Comparison of ENCODE assay signal across 23 cellular contexts in the genomic region with DNA sequence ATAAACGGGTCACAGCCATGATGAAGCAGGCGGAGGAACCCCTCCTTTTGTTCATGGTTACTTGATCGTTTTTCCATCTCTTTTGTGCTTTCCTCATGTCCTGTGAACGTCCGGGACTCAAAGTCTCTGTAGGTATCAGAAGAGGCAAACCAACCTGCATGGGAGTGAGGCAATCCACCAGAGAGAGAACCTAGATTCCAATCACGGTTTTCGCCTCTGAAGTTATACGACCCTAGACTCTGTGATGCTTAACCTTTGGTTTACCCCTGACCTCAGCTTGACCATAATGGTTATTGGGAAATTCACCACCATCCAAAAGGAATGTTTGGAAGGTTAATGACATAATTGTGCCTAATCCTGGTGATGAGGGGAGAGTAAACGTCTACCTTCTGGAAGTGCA.
"Had no signal": no experiment of that assay in that cellular context is flagged by ENCODE, and none has a peak within 500 bp of the region (broad histone marks: within the 10 kb centered on the region; RNA-seq: fewer than 3 reads in every experiment).

No MANE protein-coding gene starts in this region.

- H3K9me3 ChIP-seq: lower lobe of right lung, pancreas, prostate gland, right lobe of liver, suprapubic skin, thoracic aorta, upper lobe of right lung had no signal

- H3K4me1 ChIP-seq: left lung, lower lobe of right lung, pancreas, prostate gland, right lobe of liver, upper lobe of right lung had no signal

- H3K36me3 ChIP-seq: left lung, lower lobe of right lung, pancreas, prostate gland, right lobe of liver, suprapubic skin, thoracic aorta, tibial artery, upper lobe of right lung had no signal

- ATAC-seq: left colon; left lung; lower lobe of right lung; natural killer cell; pancreas; right lobe of liver; stimulated activated naive B cell treated with anti-CD40 and anti-IgM and Interleukin-4, amounts not matched to agents 10 μg/mL and 1 μg/mL and 100 μg/mL, for 72 hours; upper lobe of right lung had no signal

- DNase-seq: hippocampal formation; kidney; left colon; left lung; lower lobe of right lung; mammary epithelial cell; mesenchymal stem cell; naive B cell; natural killer cell; pancreas; posterior cingulate gyrus; right lobe of liver; stimulated activated CD4-positive, alpha-beta T cell treated with anti-CD3 and anti-CD28 coated beads, Interleukin-12 subunit alpha, Interleukin-12 subunit beta, amount 100 ng/mL, for 4 hours; stimulated activated CD4-positive, alpha-beta T cell treated with anti-CD3 and anti-CD28 coated beads, Interleukin-15, amount 100 ng/mL, for 24 hours; stimulated activated CD4-positive, alpha-beta T cell treated with anti-CD3 and anti-CD28 coated beads, Interleukin-2, amount 100 ng/mL, for 24 hours; stimulated activated CD4-positive, alpha-beta T cell treated with anti-CD3 and anti-CD28 coated beads, Interleukin-4, amount 100 ng/mL, for 1 hour; stimulated activated naive B cell treated with anti-CD40 and anti-IgM and Interleukin-4, amounts not matched to agents 10 μg/mL and 1 μg/mL and 100 μg/mL, for 72 hours; tibial artery; upper lobe of right lung had no signal

- H3K4me3 ChIP-seq: left lung, lower lobe of right lung, pancreas, prostate gland, right lobe of liver, skin epidermis, suprapubic skin, thoracic aorta, tibial artery, upper lobe of right lung had no signal

- H3K27ac ChIP-seq: left lung, lower lobe of right lung, pancreas, prostate gland, right lobe of liver, skin epidermis, suprapubic skin, thoracic aorta, tibial artery, upper lobe of right lung had no signal

- H3K27me3 ChIP-seq: left lung, pancreas, right lobe of liver, suprapubic skin, tibial artery, upper lobe of right lung had no signal
